Comparison of ENCODE assay signal across 1 cellular context in genomic region chr2:165794520-165794882, GRCh38.
TF ChIP-seq lines count a peak whose summit lies in the region.

No MANE protein-coding gene starts in this region.

TF ChIP-seq in WTC11, 78 proteins besides CTCF, POLR2A, EP300 and RAD21 (continued from another document):
- TF ChIP-seq TP53 (CRISPR knock-in tag; IDR thresholded peaks at IDR 0.05): no peak
- TF ChIP-seq IRF2 (CRISPR knock-in tag; IDR thresholded peaks at IDR 0.05; ENCODE audit: borderline replicate concordance, low read depth): no peak
- no peak for TF ChIP-seq PREB (CRISPR knock-in tag; IDR thresholded peaks at IDR 0.05; ENCODE audit: borderline replicate concordance)
- TF ChIP-seq AFF4 (CRISPR knock-in tag; IDR thresholded peaks at IDR 0.05; ENCODE audit: borderline replicate concordance): no peak
- TF ChIP-seq RELA (CRISPR knock-in tag; IDR thresholded peaks at IDR 0.05; ENCODE audit: borderline replicate concordance): no peak
- no peak for TF ChIP-seq MAX (CRISPR knock-in tag; IDR thresholded peaks at IDR 0.05)
TF ChIP-seq in WTC11: peak in this region for 0.
